In genomic region chr2:112154246-112155110, GRCh38 we compare ENCODE assay signal across 16 cellular contexts. TPM values are rescaled to one million over a fixed set of nuclear protein-coding genes. Genes with fewer than 3 reads are reported as not detected.
DNase-seq lines count a peak whose midpoint lies in the region; ATAC-seq and TF ChIP-seq lines count a peak whose summit lies in the region.
"Had no signal": no experiment of that assay in that cellular context is flagged by ENCODE, and none has a peak within 500 bp of the region (broad histone marks: within the 10 kb centered on the region; RNA-seq: fewer than 3 reads in every experiment).

No MANE protein-coding gene starts in this region.

- POLR2A ChIA-PET in activated CD4-positive, alpha-beta T cell treated with anti-CD3 and anti-CD28 coated beads, Interleukin-2, amount 10 ng/mL, durations not matched to agents 7 days and 5 days (lab: Charles Lee) = interaction anchor here (1.1 kb wide), 1 partner anchor 27 kb away, joined by 3 read pairs; no protein-coding TSS in a partner anchor

- CTCF ChIA-PET in activated CD4-positive, alpha-beta T cell treated with anti-CD3 and anti-CD28 coated beads, Interleukin-2, amount 10 ng/mL, durations not matched to agents 7 days and 5 days (lab: Charles Lee) = interaction anchor here (0.6 to 1.9 kb wide), 4 partner anchors 16 to 92 kb away, joined by 3 to 6 read pairs (median 3); no protein-coding TSS in a partner anchor

- H4K20me1 ChIP-seq in GM23338 (replicated peaks; ENCODE audit: insufficient read depth) = no peaks in the 10 kb centered on the region

- H3K27me3 Mint-ChIP-seq in CD14-positive monocyte (ENCODE audit: low read depth in 3 of 3) (peaks cover 0 to 5% (median 2%) of the 10 kb centered on the region in 3 donors), GM23338 (ENCODE audit: insufficient read depth, low read depth, poor library complexity) (peaks cover 2% of the 10 kb centered on the region), memory B cell (no peaks in the 10 kb centered on the region)
- H3K27me3 Mint-ChIP-seq in activated CD4-positive, alpha-beta T cell treated with anti-CD3 and anti-CD28 coated beads, Interleukin-2, amount 10 ng/mL, durations not matched to agents 7 days and 5 days = no peaks in the 10 kb centered on the region

- DNase-seq in CD14-positive monocyte (ENCODE audit: low spot score) (peak; percentile 25), GM23338 (ENCODE audit: low spot score) (no peak), memory B cell (ENCODE audit: low spot score in 2 of 2) (peak in 1 of 2 donors; percentile 25), inferior parietal cortex (ENCODE audit: extremely low spot score) (no peak), NCI-H2171 (lab: John Stamatoyannopoulos, UW) (no peak), foreskin keratinocyte (no peak), HPDE6-E6E7 (ENCODE audit: extremely low spot score) (no peak)
- DNase-seq in activated CD4-positive, alpha-beta T cell treated with anti-CD3 and anti-CD28 coated beads, Interleukin-2, amount 10 ng/mL, durations not matched to agents 7 days and 5 days = peak; percentile 39
- DNase-seq: kidney, MG63, NCI-H345, PC-9 had no signal

- ATAC-seq in GM23338 (peak; percentile 56), memory B cell (ENCODE audit: low read depth) (peak; percentile 69), foreskin keratinocyte (no peak)

- H3K9me3 Mint-ChIP-seq in CD14-positive monocyte (peaks cover 0 to 5% (median 0%) of the 10 kb centered on the region in 7 donors), GM23338 (no peaks in the 10 kb centered on the region), memory B cell (no peaks in the 10 kb centered on the region)
- H3K9me3 Mint-ChIP-seq in activated CD4-positive, alpha-beta T cell treated with anti-CD3 and anti-CD28 coated beads, Interleukin-2, amount 10 ng/mL, durations not matched to agents 7 days and 5 days = no peaks in the 10 kb centered on the region
- H3K9me3 Mint-ChIP-seq: T-helper 1 cell treated with Interleukin-12 subunit alpha and Interleukin-12 subunit beta and Interleukin-4 antibody, amounts not matched to agents 30 μg/mL and 1 μg/mL, for 36 hours had no signal

- intact Hi-C loops in CD14-positive monocyte (cut with micrococcal nuclease) = no loop called here

- no peak overlapping the region for H3K4me3 Mint-ChIP-seq in CD14-positive monocyte
- H3K4me3 Mint-ChIP-seq in GM23338 = no peak overlapping the region
- H3K4me3 Mint-ChIP-seq in activated CD4-positive, alpha-beta T cell treated with anti-CD3 and anti-CD28 coated beads, Interleukin-2, amount 10 ng/mL, durations not matched to agents 7 days and 5 days = no peak overlapping the region
- no peak overlapping the region for H3K4me3 Mint-ChIP-seq in memory B cell
- H3K4me3 Mint-ChIP-seq: T-helper 1 cell treated with Interleukin-12 subunit alpha and Interleukin-12 subunit beta and Interleukin-4 antibody, amounts not matched to agents 30 μg/mL and 1 μg/mL, for 36 hours had no signal

- H3K4me3 ChIP-seq in GM23338 = no peak overlapping the region
- H3K4me3 ChIP-seq: HAP-1, MG63, PC-9, right atrium auricular region had no signal

- no peaks in the 10 kb centered on the region for H3K79me2 ChIP-seq in GM23338 (replicated peaks; ENCODE audit: insufficient read depth)

- H3K4me1 Mint-ChIP-seq in CD14-positive monocyte (peaks cover 15% of the 10 kb centered on the region), GM23338 (peaks cover 22% of the 10 kb centered on the region), memory B cell (peaks cover 21% of the 10 kb centered on the region)
- peaks cover 34% of the 10 kb centered on the region for H3K4me1 Mint-ChIP-seq in activated CD4-positive, alpha-beta T cell treated with anti-CD3 and anti-CD28 coated beads, Interleukin-2, amount 10 ng/mL, durations not matched to agents 7 days and 5 days

- TF ChIP-seq CTCF in CD14-positive monocyte (IDR thresholded peaks at IDR 0.05) (no peak), GM23338 (conservative IDR thresholded peaks at IDR 0.05; ENCODE audit: low read depth in 2 of 2) (no peak), foreskin keratinocyte (conservative IDR thresholded peaks at IDR 0.05) (no peak)

- H3K36me3 Mint-ChIP-seq in CD14-positive monocyte = no peaks in the 10 kb centered on the region
- H3K36me3 Mint-ChIP-seq in GM23338 (ENCODE audit: low read depth) = no peaks in the 10 kb centered on the region
- no peaks in the 10 kb centered on the region for H3K36me3 Mint-ChIP-seq in activated CD4-positive, alpha-beta T cell treated with anti-CD3 and anti-CD28 coated beads, Interleukin-2, amount 10 ng/mL, durations not matched to agents 7 days and 5 days (ENCODE audit: low read depth)
- no peaks in the 10 kb centered on the region for H3K36me3 Mint-ChIP-seq in memory B cell

- H3K27me3 ChIP-seq in GM23338 (ENCODE audit: insufficient read depth) (no peaks in the 10 kb centered on the region), foreskin keratinocyte (no peaks in the 10 kb centered on the region)
- H3K27me3 ChIP-seq: MG63, right atrium auricular region had no signal

- H3K27ac Mint-ChIP-seq in CD14-positive monocyte (no peak overlapping the region), GM23338 (no peak overlapping the region), memory B cell (peak overlapping the region; percentile 68)
- peak overlapping the region; percentile 87 for H3K27ac Mint-ChIP-seq in activated CD4-positive, alpha-beta T cell treated with anti-CD3 and anti-CD28 coated beads, Interleukin-2, amount 10 ng/mL, durations not matched to agents 7 days and 5 days

- H3K27ac ChIP-seq in GM23338 (ENCODE audit: low read depth) (no peak overlapping the region), foreskin keratinocyte (no peak overlapping the region)
- H3K27ac ChIP-seq: C4-2B, PC-9, right atrium auricular region had no signal

- H2AFZ ChIP-seq in GM23338 = no peak overlapping the region

- H3K4me2 ChIP-seq in GM23338 = no peak overlapping the region
- H3K4me2 ChIP-seq: PC-9 had no signal

- H3K4me1 ChIP-seq in GM23338 (ENCODE audit: insufficient read depth) (no peaks in the 10 kb centered on the region), foreskin keratinocyte (peaks cover 6% of the 10 kb centered on the region)
- H3K4me1 ChIP-seq: HAP-1 had no signal

- no peaks in the 10 kb centered on the region for H3K9me2 ChIP-seq in GM23338 (ENCODE audit: insufficient read depth)

- no peaks in the 10 kb centered on the region for H3F3A ChIP-seq in GM23338 (replicated peaks; ENCODE audit: low read depth)

- H3K36me3 ChIP-seq in GM23338 (ENCODE audit: insufficient read depth) = no peaks in the 10 kb centered on the region
- H3K36me3 ChIP-seq: HAP-1, MG63, right atrium auricular region had no signal

TF ChIP-seq in GM23338, 12 proteins besides CTCF, POLR2A, EP300 and RAD21 (continues in another document):
- TF ChIP-seq ETS1 (IDR thresholded peaks at IDR 0.05) = no peak
- TF ChIP-seq STAT1 (IDR thresholded peaks at IDR 0.05; ENCODE audit: unreplicated experiment) = no peak
- no peak for TF ChIP-seq REST (IDR thresholded peaks at IDR 0.05; ENCODE audit: unreplicated experiment)
- TF ChIP-seq ZNF331 (CRISPR knock-in tag; IDR thresholded peaks at IDR 0.05; ENCODE audit: low read depth) = no peak
- no peak for TF ChIP-seq CREB1 (CRISPR knock-in tag; IDR thresholded peaks at IDR 0.05; ENCODE audit: low read depth)
- TF ChIP-seq NANOG (IDR thresholded peaks at IDR 0.05; ENCODE audit: borderline replicate concordance) = no peak
- no peak for TF ChIP-seq ZNF114 (CRISPR knock-in tag; IDR thresholded peaks at IDR 0.05)
- TF ChIP-seq POLR2AphosphoS5 (IDR thresholded peaks at IDR 0.05; ENCODE audit: low read depth) = no peak
- no peak for TF ChIP-seq JUNB (IDR thresholded peaks at IDR 0.05; ENCODE audit: unreplicated experiment)

RNA-seq across cellular contexts. Expression of gene FBLN7, which starts 16.3 kb away (rescaled TPM):
- polyA plus RNA-seq in CD14-positive monocyte = not detected
- total RNA-seq in GM23338 (2014; rRNA removed; shearing (Covaris generic)) = 1.4 TPM in 1 of 2 replicates, not detected in the other
- 0.14 and 0.16 TPM in 2 replicates for polyA plus RNA-seq in GM23338 (2016; fragmentation: Nextera tagmentation; extraction: Ambion mirVana)
- total RNA-seq in activated CD4-positive, alpha-beta T cell treated with anti-CD3 and anti-CD28 coated beads, Interleukin-2, amount 10 ng/mL, durations not matched to agents 7 days and 5 days = 1 to 10 TPM; 7.9 to 8.3 TPM
- 0.04 and 0.07 TPM in 2 replicates for total RNA-seq in foreskin keratinocyte
- 0.10 and 0.16 TPM in 2 replicates for polyA plus RNA-seq in foreskin keratinocyte

Comparison
In these comparisons a context has a peak if more than half of its experiments do, and no peak if none do; other contexts are left out.
1. DNase-seq: peak in CD14-positive monocyte (single experiment) and activated CD4-positive, alpha-beta T cell treated with anti-CD3 and anti-CD28 coated beads, Interleukin-2, amount 10 ng/mL, durations not matched to agents 7 days and 5 days (single experiment); none in GM23338 (single experiment), inferior parietal cortex (single experiment), NCI-H2171 (single experiment), foreskin keratinocyte (0 of 2) and HPDE6-E6E7 (single experiment).
2. H3K27ac Mint-ChIP-seq: peak in activated CD4-positive, alpha-beta T cell treated with anti-CD3 and anti-CD28 coated beads, Interleukin-2, amount 10 ng/mL, durations not matched to agents 7 days and 5 days (single experiment) and memory B cell (single experiment); none in CD14-positive monocyte (0 of 7) and GM23338 (single experiment).